9 cellular contexts compared by ENCODE assay signal in genomic region chr19:35533822-35534521, GRCh38. TPM values are rescaled to one million over a fixed set of nuclear protein-coding genes. Genes with fewer than 3 reads are reported as not detected.
A peak's percentile ranks its signal among the peaks of the same experiment; 100 is the strongest.
DNase-seq lines count a peak whose midpoint lies in the region; ATAC-seq, FAIRE-seq and TF ChIP-seq lines count a peak whose summit lies in the region.
"Had no signal": no experiment of that assay in that cellular context is flagged by ENCODE, and none has a peak within 500 bp of the region (broad histone marks: within the 10 kb centered on the region; RNA-seq: fewer than 3 reads in every experiment).

No MANE protein-coding gene starts in this region.

- ATAC-seq in HCT116 (peak; percentile 33; the same call in 1 of the 2 replicates), GM21528 (IDR thresholded peaks at IDR 0.05; ENCODE audit: low FRiP score, unreplicated experiment) (no peak)

- H3K27ac ChIP-seq in HCT116 (ENCODE audit: low read depth, low read length) (no peak overlapping the region), keratinocyte (ENCODE audit: control insufficient read depth, insufficient read depth, low read length) (no peak overlapping the region), substantia nigra (ENCODE audit: low read depth, low read length, poor library complexity, severe bottlenecking) (no peak overlapping the region)
- H3K27ac ChIP-seq: adrenal gland had no signal

- H3K4me2 ChIP-seq in HCT116 (ENCODE audit: low read length) (no peak overlapping the region), keratinocyte (ENCODE audit: control insufficient read depth, extremely low read depth, insufficient read depth, low read depth, low read length) (peak overlapping the region; percentile 41)

- no peaks in the 10 kb centered on the region for H3K36me3 ChIP-seq in HCT116 (ENCODE audit: control insufficient read depth in 1 of 2, insufficient read depth in 2 of 2, low read length in 2 of 2)
- no peaks in the 10 kb centered on the region for H3K36me3 ChIP-seq in keratinocyte (ENCODE audit: control insufficient read depth in 2 of 2, extremely low read depth in 1 of 2, insufficient read depth in 2 of 2, low read length in 2 of 2)
- H3K36me3 ChIP-seq: adrenal gland had no signal

- H3K4me3 ChIP-seq in HCT116 (replicated peaks in 1 of 2; ENCODE audit: low read depth in 1 of 2, low read length in 2 of 2) (no peak overlapping the region), keratinocyte (ENCODE audit: control insufficient read depth in 2 of 3, extremely low read depth in 1 of 3, insufficient read depth in 2 of 3, low read depth in 1 of 3, low read length in 3 of 3) (no peak overlapping the region)
- H3K4me3 ChIP-seq: adrenal gland had no signal

- FAIRE-seq in keratinocyte (lab: Jason Lieb, UNC): no peak

- H3K9me3 ChIP-seq in HCT116 (ENCODE audit: control insufficient read depth in 1 of 2, insufficient read depth in 1 of 2, low read depth in 1 of 2, low read length in 2 of 2): no peaks in the 10 kb centered on the region
- no peaks in the 10 kb centered on the region for H3K9me3 ChIP-seq in keratinocyte (ENCODE audit: control insufficient read depth, low read depth, low read length)
- H3K9me3 ChIP-seq: adrenal gland had no signal

- H3K9me1 ChIP-seq in keratinocyte (ENCODE audit: control insufficient read depth, extremely low read depth, insufficient read depth, low read length): no peaks in the 10 kb centered on the region

- CTCF ChIA-PET in HCT116 (lab: Charles Lee): no interaction called here

- H2AFZ ChIP-seq in HCT116 (ENCODE audit: low read depth, low read length, poor library complexity, severe bottlenecking): no peak overlapping the region
- H2AFZ ChIP-seq in keratinocyte (ENCODE audit: control insufficient read depth, low read length): no peak overlapping the region

- no peaks in the 10 kb centered on the region for H3K9me2 ChIP-seq in HCT116 (ENCODE audit: insufficient read depth)

- RAD21 ChIA-PET in HCT116 (lab: Charles Lee; ENCODE audit: low non-redundant PET in 1 of 2, low total read pairs in 2 of 2, uncharacterized antibody in 2 of 2, unreplicated experiment in 2 of 2): no interaction called here

- H3K4me1 ChIP-seq in HCT116 (ENCODE audit: control insufficient read depth in 1 of 2, insufficient read depth in 2 of 2, low read length in 2 of 2) (no peaks in the 10 kb centered on the region), keratinocyte (ENCODE audit: control insufficient read depth, extremely low read depth, insufficient read depth, low read length) (no peaks in the 10 kb centered on the region)
- H3K4me1 ChIP-seq: adrenal gland had no signal

- no peaks in the 10 kb centered on the region for H4K20me1 ChIP-seq in HCT116 (ENCODE audit: insufficient read depth)
- no peaks in the 10 kb centered on the region for H4K20me1 ChIP-seq in keratinocyte (ENCODE audit: control insufficient read depth, extremely low read depth, insufficient read depth, low read length)

- TF ChIP-seq RAD21 in HCT116 (IDR thresholded peaks at IDR 0.05; ENCODE audit: low read depth): no peak

- H3K9ac ChIP-seq in HCT116 (ENCODE audit: low read length) (no peak overlapping the region), keratinocyte (ENCODE audit: control insufficient read depth, extremely low read depth, insufficient read depth, low read length) (no peak overlapping the region)

- POLR2A ChIA-PET in HCT116 (lab: Charles Lee): no interaction called here

- dilution Hi-C loops in keratinocyte (cut with MboI; ENCODE audit: extremely low pct_ligation_motif_present, low sequenced_read_pairs): no loop called here

- BruUV-seq in HCT116 (replicated peaks; lab: Mats Ljungman, UMichigan): no TSS peak

- H3K79me2 ChIP-seq in HCT116 (ENCODE audit: insufficient read depth, low read length): no peaks in the 10 kb centered on the region
- H3K79me2 ChIP-seq in keratinocyte (ENCODE audit: control insufficient read depth, insufficient read depth, low read length): no peaks in the 10 kb centered on the region

- H3K27me3 ChIP-seq in HCT116 (ENCODE audit: insufficient read depth, low read length): no peaks in the 10 kb centered on the region
- H3K27me3 ChIP-seq in keratinocyte (ENCODE audit: control insufficient read depth, extremely low read depth, insufficient read depth, low read length): peaks cover 30% of the 10 kb centered on the region

- DNase-seq in AG08395 (ENCODE audit: low spot score): peak; percentile 31
- no peak for DNase-seq in HCT116 (ENCODE audit: low read depth, low spot score)
- DNase-seq in activated T-cell treated with anti-CD3 and anti-CD28 coated beads, Interleukin-2, amount 50 U/mL, for 48 hours: peak; percentile 58 to 60
- no peak for DNase-seq in keratinocyte (ENCODE audit: low read depth, low spot score)
- no peak for DNase-seq in substantia nigra (lab: John Stamatoyannopoulos, UW)
- DNase-seq in NCI-H524 treated with DMSO at 0.1 percent for 48 hours (lab: John Stamatoyannopoulos, UW): no peak
- no peak for DNase-seq in C1 segment of cervical spinal cord (lab: John Stamatoyannopoulos, UW)

- intact Hi-C loops in HCT116 (cut with micrococcal nuclease): no loop called here

- TF ChIP-seq CTCF in HCT116 (IDR thresholded peaks at IDR 0.05 in 2 of 3, conservative IDR thresholded peaks at IDR 0.05 in 1 of 3; ENCODE audit: borderline replicate concordance in 1 of 3, insufficient read depth in 1 of 3, low read depth in 2 of 3, low read length in 2 of 3) (no peak), keratinocyte (optimal IDR thresholded peaks at IDR 0.05 in 1 of 3, IDR thresholded peaks at IDR 0.05 in 1 of 3, conservative IDR thresholded peaks at IDR 0.05 in 1 of 3; ENCODE audit: extremely low read depth in 1 of 3, insufficient read depth in 2 of 3, low read length in 3 of 3) (no peak)

- TF ChIP-seq POLR2A in HCT116 (IDR thresholded peaks at IDR 0.05; ENCODE audit: borderline replicate concordance, extremely low read depth, insufficient read depth, insufficient read length): no peak

TF ChIP-seq in HCT116, 20 proteins besides CTCF, POLR2A, EP300 and RAD21 (continues in another document):
- TF ChIP-seq SP1 (IDR thresholded peaks at IDR 0.05; ENCODE audit: low read depth) (no peak), MAX (IDR thresholded peaks at IDR 0.05) (no peak), EGR1 (IDR thresholded peaks at IDR 0.05; ENCODE audit: low read depth) (no peak), CEBPB (IDR thresholded peaks at IDR 0.05; ENCODE audit: low read depth) (no peak)

RNA-seq across cellular contexts. Expression of gene GAPDHS, which starts 0.7 kb away (rescaled TPM):
- total RNA-seq in HCT116 (2021; ENCODE audit: unreplicated experiment): not detected
- 0.09 TPM in 1 of 2 replicates, not detected in the other for polyA plus RNA-seq in HCT116 (2012)
- 0.08 TPM in 1 of 3 replicates, not detected in the others for polyA plus RNA-seq in keratinocyte
- polyA plus RNA-seq in keratinocyte (2011; ENCODE audit: low read depth): not detected
- polyA plus RNA-seq in keratinocyte (2011; cell fraction: cytosol; rRNA removed): not detected in 2 replicates
- not detected in 2 replicates for polyA plus RNA-seq in keratinocyte (2011; cell fraction: nucleus; rRNA removed)
- not detected in 2 replicates for polyA plus RNA-seq in keratinocyte (2012; ENCODE audit: low replicate concordance)
- not detected in 3 replicates for polyA minus RNA-seq in keratinocyte
- not detected for polyA minus RNA-seq in keratinocyte (2011; cell fraction: cytosol; rRNA and poly(A)+ RNA removed)
- not detected in 2 replicates for polyA minus RNA-seq in keratinocyte (2011; cell fraction: nucleus; rRNA and poly(A)+ RNA removed)
- total RNA-seq: adrenal gland had no signal
- polyA plus RNA-seq: adrenal gland had no signal

RNA-seq across cellular contexts. Expression of gene SBSN, which starts 5.9 kb away (rescaled TPM):
- total RNA-seq in HCT116 (2021; ENCODE audit: unreplicated experiment): 0.66 TPM
- 0.17 and 0.23 TPM in 2 replicates for polyA plus RNA-seq in HCT116 (2012)
- polyA plus RNA-seq in keratinocyte: 28.8 to 59.0 TPM (median 49.0 TPM) in 3 replicates
- polyA plus RNA-seq in keratinocyte (2011; ENCODE audit: low read depth): 2,690 TPM
- polyA plus RNA-seq in keratinocyte (2011; cell fraction: cytosol; rRNA removed): 38.2 and 40.0 TPM in 2 replicates
- polyA plus RNA-seq in keratinocyte (2011; cell fraction: nucleus; rRNA removed): 121 and 194 TPM in 2 replicates
- polyA plus RNA-seq in keratinocyte (2012; ENCODE audit: low replicate concordance): 56.0 and 2,730 TPM in 2 replicates
- 21.3 to 25.4 TPM (median 23.0 TPM) in 3 replicates for polyA minus RNA-seq in keratinocyte
- 11.1 TPM for polyA minus RNA-seq in keratinocyte (2011; cell fraction: cytosol; rRNA and poly(A)+ RNA removed)
- polyA minus RNA-seq in keratinocyte (2011; cell fraction: nucleus; rRNA and poly(A)+ RNA removed): 48.9 and 68.8 TPM in 2 replicates
- total RNA-seq: adrenal gland had no signal

RNA-seq across cellular contexts. Expression of gene TMEM147, which starts 11.5 kb away (rescaled TPM):
- total RNA-seq in HCT116 (2021; ENCODE audit: unreplicated experiment): 128 TPM
- polyA plus RNA-seq in HCT116 (2012): 192 and 211 TPM in 2 replicates
- 130 to 206 TPM (median 134 TPM) in 3 replicates for polyA plus RNA-seq in keratinocyte
- polyA plus RNA-seq in keratinocyte (2011; ENCODE audit: low read depth): 29.1 TPM
- 158 and 185 TPM in 2 replicates for polyA plus RNA-seq in keratinocyte (2011; cell fraction: cytosol; rRNA removed)
- 76.1 and 81.3 TPM in 2 replicates for polyA plus RNA-seq in keratinocyte (2011; cell fraction: nucleus; rRNA removed)
- 126 and 279 TPM in 2 replicates for polyA plus RNA-seq in keratinocyte (2012; ENCODE audit: low replicate concordance)
- polyA minus RNA-seq in keratinocyte: 154 to 284 TPM (median 205 TPM) in 3 replicates
- 150 TPM for polyA minus RNA-seq in keratinocyte (2011; cell fraction: cytosol; rRNA and poly(A)+ RNA removed)
- polyA minus RNA-seq in keratinocyte (2011; cell fraction: nucleus; rRNA and poly(A)+ RNA removed): 28.0 and 30.1 TPM in 2 replicates

RNA-seq across cellular contexts. Expression of gene DMKN, which starts 20.5 kb away (rescaled TPM):
- total RNA-seq in HCT116 (2021; ENCODE audit: unreplicated experiment): 246 TPM
- polyA plus RNA-seq in HCT116 (2012): 256 and 297 TPM in 2 replicates
- polyA plus RNA-seq in keratinocyte: 235 to 251 TPM (median 238 TPM) in 3 replicates
- 1,638 TPM for polyA plus RNA-seq in keratinocyte (2011; ENCODE audit: low read depth)
- 150 and 195 TPM in 2 replicates for polyA plus RNA-seq in keratinocyte (2011; cell fraction: cytosol; rRNA removed)
- 232 and 259 TPM in 2 replicates for polyA plus RNA-seq in keratinocyte (2011; cell fraction: nucleus; rRNA removed)
- 293 and 2,827 TPM in 2 replicates for polyA plus RNA-seq in keratinocyte (2012; ENCODE audit: low replicate concordance)
- polyA minus RNA-seq in keratinocyte: 67.9 to 107 TPM (median 79.9 TPM) in 3 replicates
- polyA minus RNA-seq in keratinocyte (2011; cell fraction: cytosol; rRNA and poly(A)+ RNA removed): 101 TPM
- polyA minus RNA-seq in keratinocyte (2011; cell fraction: nucleus; rRNA and poly(A)+ RNA removed): 65.2 and 81.5 TPM in 2 replicates

RNA-seq across cellular contexts. Expression of gene ATP4A, which starts 29.5 kb away (rescaled TPM):
- 0.27 TPM for total RNA-seq in HCT116 (2021; ENCODE audit: unreplicated experiment)
- 0.30 TPM in 2 replicates for polyA plus RNA-seq in HCT116 (2012)
- not detected in 3 replicates for polyA plus RNA-seq in keratinocyte
- not detected for polyA plus RNA-seq in keratinocyte (2011; ENCODE audit: low read depth)
- not detected in 2 replicates for polyA plus RNA-seq in keratinocyte (2011; cell fraction: cytosol; rRNA removed)
- polyA plus RNA-seq in keratinocyte (2011; cell fraction: nucleus; rRNA removed): not detected in 2 replicates
- not detected in 2 replicates for polyA plus RNA-seq in keratinocyte (2012; ENCODE audit: low replicate concordance)
- not detected in 3 replicates for polyA minus RNA-seq in keratinocyte
- polyA minus RNA-seq in keratinocyte (2011; cell fraction: cytosol; rRNA and poly(A)+ RNA removed): not detected
- polyA minus RNA-seq in keratinocyte (2011; cell fraction: nucleus; rRNA and poly(A)+ RNA removed): not detected in 2 replicates

Comparison
In these comparisons a context has a peak if more than half of its experiments do, and no peak if none do; other contexts are left out.
1. DNase-seq: peak in AG08395 (single experiment) and activated T-cell treated with anti-CD3 and anti-CD28 coated beads, Interleukin-2, amount 50 U/mL, for 48 hours (2 of 2); none in HCT116 (single experiment), keratinocyte (single experiment), substantia nigra (0 of 49), NCI-H524 treated with DMSO at 0.1 percent for 48 hours (single experiment) and C1 segment of cervical spinal cord (0 of 14).